Comparison of ENCODE assay signal across 8 cellular contexts in the genomic region with DNA sequence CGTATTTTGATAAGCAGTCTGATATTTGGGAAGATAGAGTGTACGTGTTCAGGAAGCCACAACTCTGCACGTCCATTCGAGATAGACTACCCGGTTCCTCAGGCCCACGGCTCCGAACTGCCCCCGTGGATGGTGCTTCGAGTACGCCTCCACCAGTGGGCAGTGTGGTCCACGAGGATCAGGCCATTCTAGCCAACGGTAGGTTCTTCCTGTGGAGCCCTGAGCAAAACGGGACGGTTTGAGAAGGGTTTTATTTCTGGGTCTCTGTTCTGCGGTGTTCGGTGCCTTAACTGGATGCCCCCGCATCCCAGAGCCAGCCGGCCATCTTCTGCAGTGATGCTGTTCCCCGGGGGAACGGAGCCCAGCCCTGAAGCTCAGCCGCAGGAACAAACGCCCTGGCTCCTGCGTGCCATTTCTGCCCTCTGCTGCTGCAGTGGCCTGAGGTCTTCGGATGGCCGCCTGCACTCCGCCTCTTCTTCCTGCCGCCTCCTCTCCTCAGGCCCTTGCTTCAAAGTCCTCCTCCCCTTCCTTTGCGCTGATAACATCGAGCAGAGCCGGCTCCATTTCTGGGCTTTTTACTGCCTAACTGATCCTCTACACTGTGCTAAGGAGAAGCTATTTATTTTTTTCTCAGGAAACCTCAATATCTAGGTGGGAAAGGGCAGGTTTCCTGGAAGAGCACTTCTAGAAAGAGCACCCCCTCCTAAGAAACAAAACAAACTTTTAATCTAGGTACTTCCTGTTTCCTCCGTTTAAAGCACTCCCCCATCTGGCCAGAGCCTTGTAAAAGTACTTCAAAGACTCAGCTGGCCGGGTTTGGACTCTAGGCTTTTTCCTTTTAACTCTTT. TPM values are rescaled to one million over a fixed set of nuclear protein-coding genes. Genes with fewer than 3 reads are reported as not detected.
DNase-seq lines count a peak whose midpoint lies in the region; ATAC-seq and TF ChIP-seq lines count a peak whose summit lies in the region.

No MANE protein-coding gene starts in this region.

- no peak overlapping the region for H3K23ac ChIP-seq in mesenchymal stem cell (ENCODE audit: low read length in 2 of 2)

- TF ChIP-seq CTCF in NB4 (IDR thresholded peaks at IDR 0.05; ENCODE audit: low read depth, low read length) = peak; percentile 21
- peak; percentile 56 for TF ChIP-seq CTCF in choroid plexus epithelial cell (conservative IDR thresholded peaks at IDR 0.05; ENCODE audit: low read depth, low read length)

- TF ChIP-seq POLR2A in NB4 (IDR thresholded peaks at IDR 0.05; ENCODE audit: extremely low read depth, insufficient read length) = no peak

- no peaks in the 10 kb centered on the region for H3K36me3 ChIP-seq in mesenchymal stem cell (ENCODE audit: control insufficient read depth in 1 of 2, insufficient read depth in 2 of 2, low read depth in 1 of 2, low read length in 2 of 2)

- peak overlapping the region; percentile 12 for H3K4me2 ChIP-seq in mesenchymal stem cell (ENCODE audit: low read length, poor library complexity, severe bottlenecking)

- no peak for ATAC-seq in GM19035 (IDR thresholded peaks at IDR 0.05; ENCODE audit: unreplicated experiment)

- peak overlapping the region; percentile 77 for H2BK120ac ChIP-seq in mesenchymal stem cell (ENCODE audit: low read depth, low read length)

- H3K4me3 ChIP-seq in NB4 (ENCODE audit: low read depth, low read length) (peak overlapping the region; percentile 29), choroid plexus epithelial cell (ENCODE audit: low read depth, low read length) (peak overlapping the region; percentile 38), mesenchymal stem cell (ENCODE audit: insufficient read depth in 1 of 2, low read depth in 1 of 2, low read length in 2 of 2) (no peak overlapping the region)

- WGBS in mesenchymal stem cell = 79% methylated on average over 30 of the region's 32 CpGs

- no peaks in the 10 kb centered on the region for H3K79me1 ChIP-seq in mesenchymal stem cell (replicated peaks; ENCODE audit: low read length, poor library complexity, severe bottlenecking)

- H4K8ac ChIP-seq in mesenchymal stem cell (ENCODE audit: low read length) = peak overlapping the region; percentile 99

- H3K9me3 ChIP-seq in mesenchymal stem cell (ENCODE audit: control insufficient read depth, low read length) = peaks cover 24% of the 10 kb centered on the region

- H3K14ac ChIP-seq in mesenchymal stem cell (ENCODE audit: low read length in 2 of 2) = peak overlapping the region in 1 of 2 experiments; percentile 6

- peak; percentile 7 for DNase-seq in DMS53 treated with DMSO at 0.1 percent for 48 hours (lab: John Stamatoyannopoulos, UW; ENCODE audit: unreplicated experiment)
- peak; percentile 85 for DNase-seq in NB4 (ENCODE audit: low read depth)
- peak; percentile 84 for DNase-seq in choroid plexus epithelial cell (ENCODE audit: low read depth)
- DNase-seq in mesenchymal stem cell = peak; percentile 47
- no peak for DNase-seq in OCI-M2 (lab: John Stamatoyannopoulos, UW; ENCODE audit: unreplicated experiment)
- no peak for DNase-seq in occipital lobe (lab: John Stamatoyannopoulos, UW)
- no peak for DNase-seq in epidermal melanocyte (ENCODE audit: insufficient read length, low spot score)

- H2BK5ac ChIP-seq in mesenchymal stem cell (ENCODE audit: low read depth, low read length, poor library complexity, severe bottlenecking) = no peak overlapping the region

- peak overlapping the region; percentile 80 for H2BK15ac ChIP-seq in mesenchymal stem cell (ENCODE audit: low read depth, poor library complexity, severe bottlenecking)

- H3K9ac ChIP-seq in mesenchymal stem cell (ENCODE audit: low read length) = no peak overlapping the region

- peak overlapping the region; percentile 79 to 89 for H3K4ac ChIP-seq in mesenchymal stem cell (ENCODE audit: low read depth in 1 of 2, low read length in 2 of 2)

- H3K18ac ChIP-seq in mesenchymal stem cell (ENCODE audit: low read depth in 1 of 2, low read length in 2 of 2) = peak overlapping the region; percentile 68 to 90

- peak overlapping the region; percentile 30 for H2AFZ ChIP-seq in mesenchymal stem cell (ENCODE audit: low read depth, low read length)

- H2AK5ac ChIP-seq in mesenchymal stem cell (ENCODE audit: low read length, severe bottlenecking) = peak overlapping the region; percentile 12

- peak overlapping the region; percentile 97 for H4K91ac ChIP-seq in mesenchymal stem cell (ENCODE audit: low read length)

- peaks cover 7% of the 10 kb centered on the region for H3K4me1 ChIP-seq in mesenchymal stem cell (ENCODE audit: control insufficient read depth, insufficient read depth, low read depth, low read length)

- no peaks in the 10 kb centered on the region for H3K27me3 ChIP-seq in mesenchymal stem cell (ENCODE audit: control insufficient read depth in 1 of 2, insufficient read depth in 1 of 2, low read length in 2 of 2)

- H2BK12ac ChIP-seq in mesenchymal stem cell (ENCODE audit: low read length in 2 of 2) = peak overlapping the region; percentile 84 to 87

- H3K27ac ChIP-seq in mesenchymal stem cell (ENCODE audit: low read length, poor library complexity, severe bottlenecking) = no peak overlapping the region

RNA-seq across cellular contexts. Expression of gene SLC46A3, which starts 36.2 kb away (rescaled TPM):
- polyA plus RNA-seq in mesenchymal stem cell (2013, experiment 1 of 2) = 8.0 TPM
- 8.9 TPM for polyA plus RNA-seq in mesenchymal stem cell (2013, experiment 2 of 2)
- total RNA-seq in occipital lobe = 3.3 TPM

Comparison
In these comparisons a context has a peak if more than half of its experiments do, and no peak if none do; other contexts are left out.
1. DNase-seq: peak in DMS53 treated with DMSO at 0.1 percent for 48 hours (single experiment), NB4 (single experiment), choroid plexus epithelial cell (single experiment) and mesenchymal stem cell (single experiment); none in OCI-M2 (single experiment), occipital lobe (single experiment) and epidermal melanocyte (single experiment).
2. H3K4me3 ChIP-seq: peak in NB4 (single experiment) and choroid plexus epithelial cell (single experiment); none in mesenchymal stem cell (0 of 2).